ENCODE assay signal across 8 cellular contexts in the genomic region with DNA sequence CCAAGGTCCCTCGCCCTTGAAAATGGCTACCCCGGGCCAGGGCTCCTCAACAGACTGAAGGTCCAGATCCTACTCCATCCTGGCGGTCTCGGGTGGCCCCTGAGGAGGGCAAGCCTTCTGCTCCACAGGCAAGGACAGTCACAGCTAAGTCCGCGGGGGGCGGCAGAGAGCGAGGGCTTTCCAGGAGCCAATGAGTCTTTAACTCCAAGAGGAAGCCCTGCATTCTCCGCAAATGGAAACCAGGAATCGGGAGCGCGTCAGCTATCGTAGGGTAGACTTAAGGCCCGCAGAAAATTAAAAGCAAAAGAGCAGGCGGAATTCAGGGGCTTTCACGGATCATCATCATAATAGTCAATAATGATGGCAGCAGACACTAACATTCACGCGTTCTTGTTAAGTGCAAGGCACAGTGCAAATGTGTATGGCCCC.
DNase-seq lines count a peak whose midpoint lies in the region; ATAC-seq lines count a peak whose summit lies in the region.

No MANE protein-coding gene starts in this region.

- ATAC-seq in GM19452 (IDR thresholded peaks at IDR 0.05; ENCODE audit: unreplicated experiment) = peak; percentile 78
- peak; percentile 56 for ATAC-seq in HG03571 (IDR thresholded peaks at IDR 0.05; ENCODE audit: unreplicated experiment)
- peak; percentile 67 for ATAC-seq in effector memory CD8-positive, alpha-beta T cell (replicated peaks)

- H3K4me3 Mint-ChIP-seq in effector memory CD8-positive, alpha-beta T cell = peak overlapping the region; percentile 98 to 99

- DNase-seq in C1 segment of cervical spinal cord (lab: John Stamatoyannopoulos, UW) (peak; percentile 18 to 88 (median 78)), NCI-H82 treated with DMSO at 0.1 percent for 48 hours (lab: John Stamatoyannopoulos, UW; ENCODE audit: unreplicated experiment) (peak; percentile 68), medulla oblongata (ENCODE audit: extremely low spot score) (peak; percentile 96)
- peak; percentile 89 for DNase-seq in activated CD8-positive, alpha-beta memory T cell treated with anti-CD3 and anti-CD28 coated beads for 24 hours
- peak; percentile 70 to 74 (median 73) for DNase-seq in effector memory CD8-positive, alpha-beta T cell
- peak; percentile 65 to 70 (median 65) for DNase-seq in stimulated activated CD4-positive, alpha-beta T cell treated with anti-CD3 and anti-CD28 coated beads, TNF-alpha, amount 100 ng/mL, for 48 hours (ENCODE audit: low read depth in 3 of 3)

- H3K36me3 Mint-ChIP-seq in effector memory CD8-positive, alpha-beta T cell (ENCODE audit: insufficient read depth) = peaks cover 15% of the 10 kb centered on the region

- H3K27ac Mint-ChIP-seq in effector memory CD8-positive, alpha-beta T cell = peak overlapping the region; percentile 91 to 94

- peaks cover 43 to 54% of the 10 kb centered on the region in 2 donors for H3K4me1 Mint-ChIP-seq in effector memory CD8-positive, alpha-beta T cell (ENCODE audit: low read depth in 2 of 2)

- no peaks in the 10 kb centered on the region for H3K27me3 Mint-ChIP-seq in effector memory CD8-positive, alpha-beta T cell

- no peaks in the 10 kb centered on the region for H3K9me3 Mint-ChIP-seq in effector memory CD8-positive, alpha-beta T cell

Comparison
In these comparisons a context has a peak if more than half of its experiments do, and no peak if none do; other contexts are left out.
1. Peak in every context shown above with its lines: DNase-seq and ATAC-seq.